8 cellular contexts compared by ENCODE assay signal in the genomic region with DNA sequence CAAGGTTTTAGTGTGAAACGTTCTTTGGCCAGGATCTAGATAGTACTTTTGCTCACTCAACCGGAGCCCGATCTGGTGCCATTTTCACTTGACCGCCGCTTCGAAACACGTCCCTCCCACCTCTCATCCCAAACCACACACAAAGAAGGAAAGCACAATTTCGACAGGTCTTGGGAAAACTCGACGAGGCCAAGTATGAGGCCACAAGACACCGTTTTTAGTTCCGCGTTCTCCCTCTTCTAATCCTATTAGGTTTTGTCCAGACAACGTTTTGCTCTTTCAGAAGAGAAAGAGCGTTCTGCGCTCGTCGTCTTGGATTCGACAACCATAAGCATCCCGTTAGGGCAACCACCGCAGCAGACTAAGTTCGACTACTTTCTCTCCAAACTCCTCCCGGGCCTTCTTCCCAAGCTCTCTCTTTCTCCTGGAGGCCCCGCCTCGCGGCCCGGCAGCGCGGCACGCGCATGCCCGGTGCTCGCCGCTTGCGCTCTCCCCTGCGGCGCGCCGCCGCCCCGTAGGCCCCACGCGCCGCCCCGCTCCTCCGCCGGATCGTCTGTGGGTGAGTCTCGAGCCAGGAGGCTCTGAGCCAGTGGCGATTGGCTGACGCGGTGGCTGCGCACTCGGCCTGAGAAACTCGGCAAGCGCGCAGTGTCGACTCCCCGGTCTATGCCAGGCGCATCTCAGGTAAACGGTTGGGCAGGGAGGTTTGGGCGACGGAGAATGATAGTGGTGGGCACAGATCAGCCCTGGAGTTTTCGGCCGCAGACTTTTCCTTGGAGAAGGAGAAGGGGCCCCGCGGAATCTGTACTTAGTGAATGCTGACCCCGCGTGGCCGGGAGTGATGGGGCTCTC. TPM values are rescaled to one million over a fixed set of nuclear protein-coding genes. Genes with fewer than 3 reads are reported as not detected.
A peak's percentile ranks its signal among the peaks of the same experiment; 100 is the strongest.
DNase-seq lines count a peak whose midpoint lies in the region; ATAC-seq and FAIRE-seq lines count a peak whose summit lies in the region.

A gene with protein sequence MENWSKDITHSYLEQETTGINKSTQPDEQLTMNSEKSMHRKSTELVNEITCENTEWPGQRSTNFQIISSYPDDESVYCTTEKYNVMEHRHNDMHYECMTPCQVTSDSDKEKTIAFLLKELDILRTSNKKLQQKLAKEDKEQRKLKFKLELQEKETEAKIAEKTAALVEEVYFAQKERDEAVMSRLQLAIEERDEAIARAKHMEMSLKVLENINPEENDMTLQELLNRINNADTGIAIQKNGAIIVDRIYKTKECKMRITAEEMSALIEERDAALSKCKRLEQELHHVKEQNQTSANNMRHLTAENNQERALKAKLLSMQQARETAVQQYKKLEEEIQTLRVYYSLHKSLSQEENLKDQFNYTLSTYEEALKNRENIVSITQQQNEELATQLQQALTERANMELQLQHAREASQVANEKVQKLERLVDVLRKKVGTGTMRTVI (plus strand): TSS at position 517 of the 852 bp plus-strand sequence. CDS start 49,952 bp downstream, outside the sequence.

- intact Hi-C loops in cardiac septum (cut with DNase I): loop anchor here (1.0 kb wide), 1 partner anchor 25 kb away; a partner anchor contains a TSS

- peak; percentile 2 to 11 for DNase-seq in stimulated activated CD4-positive, alpha-beta T cell treated with anti-CD3 and anti-CD28 coated beads, Interleukin-12 subunit alpha, Interleukin-12 subunit beta, amount 100 ng/mL, for 24 hours (ENCODE audit: low read depth in 2 of 2)
- DNase-seq in stimulated activated CD4-positive, alpha-beta T cell treated with anti-CD3 and anti-CD28 coated beads, Interleukin-4, amount 100 ng/mL, for 24 hours: no peak
- DNase-seq in NCI-H524 treated with DMSO at 0.1 percent for 48 hours (lab: John Stamatoyannopoulos, UW) (peak; percentile 69), amniotic epithelial cell (ENCODE audit: low read depth) (peak; percentile 89), cardiac septum (ENCODE audit: low spot score) (peak; percentile 87), nucleus accumbens (lab: John Stamatoyannopoulos, UW) (peak in 55 of 56 donors; percentile 28 to 89 (median 73)), urothelium cell line (ENCODE audit: low spot score) (peak; percentile 91)

- ATAC-seq in HG02970 (IDR thresholded peaks at IDR 0.05; ENCODE audit: low FRiP score, unreplicated experiment): no peak

- FAIRE-seq in urothelium cell line (lab: Jason Lieb, UNC): peak; percentile 40

RNA-seq across cellular contexts. Expression of the gene that starts here (rescaled TPM):
- total RNA-seq in cardiac septum: 7.9 TPM
